ENCODE assay signal across 9 cellular contexts in the genomic region with DNA sequence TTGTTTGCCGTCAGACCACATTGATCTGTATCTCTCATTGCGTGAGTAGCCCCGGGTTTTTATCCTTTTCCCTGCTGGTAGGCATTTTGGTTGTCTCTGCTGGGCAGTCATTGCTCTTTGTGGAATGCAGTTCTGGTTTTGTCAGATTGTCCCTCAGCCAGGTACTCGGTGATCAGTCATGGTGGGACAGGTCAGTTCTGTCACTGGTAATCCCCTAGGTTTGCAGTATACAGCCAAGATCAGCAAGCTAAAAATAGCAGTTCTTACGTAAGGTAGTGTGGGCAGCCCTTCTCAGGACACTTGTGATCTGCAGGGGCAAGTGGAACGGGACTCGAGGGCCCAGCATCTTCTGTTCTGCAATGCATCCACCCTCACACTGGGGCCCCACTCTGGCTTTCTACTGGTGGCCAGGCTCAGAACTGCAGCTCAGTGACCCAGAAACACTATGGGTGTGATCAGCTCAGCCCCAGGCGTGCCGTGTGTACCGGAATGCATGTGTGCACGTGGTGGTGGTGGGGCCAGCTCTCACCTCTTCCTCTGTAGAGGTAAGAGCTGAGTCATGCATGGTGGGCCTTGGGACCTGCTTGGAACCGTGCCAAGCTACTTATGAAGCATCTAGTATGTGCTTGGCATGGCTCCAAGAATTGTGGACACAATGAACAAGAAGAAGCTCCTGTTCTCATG. TPM values are rescaled to one million over a fixed set of nuclear protein-coding genes. Genes with fewer than 3 reads are reported as not detected.
A peak's percentile ranks its signal among the peaks of the same experiment; 100 is the strongest.
DNase-seq lines count a peak whose midpoint lies in the region; ATAC-seq and TF ChIP-seq lines count a peak whose summit lies in the region.
"Had no signal": no experiment of that assay in that cellular context is flagged by ENCODE, and none has a peak within 500 bp of the region (broad histone marks: within the 10 kb centered on the region; RNA-seq: fewer than 3 reads in every experiment).

No MANE protein-coding gene starts in this region.

- H3K27me3 ChIP-seq in left lung = no peaks in the 10 kb centered on the region

- H3K4me1 ChIP-seq in left lung = peaks cover 16 to 81% of the 10 kb centered on the region in 2 donors

- intact Hi-C loops in left lung (cut with DNase I) = no loop called here

- TF ChIP-seq CTCF in AG10803 (conservative IDR thresholded peaks at IDR 0.05; ENCODE audit: low read length) = 0 out of 2 replicates have a peak, but pooled peaks have one; percentile 9
- TF ChIP-seq CTCF in left lung (IDR thresholded peaks at IDR 0.05) = peak in 1 of 2 donors; percentile 40

- ATAC-seq in GM18907 (IDR thresholded peaks at IDR 0.05; ENCODE audit: unreplicated experiment) = peak; percentile 73
- ATAC-seq in HG03095 (IDR thresholded peaks at IDR 0.05; ENCODE audit: unreplicated experiment) = peak; percentile 54
- ATAC-seq in left lung = peak; percentile 65

- peaks cover 0 to 26% of the 10 kb centered on the region in 2 donors for H3K36me3 ChIP-seq in left lung

- peak overlapping the region in 1 of 2 donors; percentile 18 for H3K27ac ChIP-seq in left lung

- H3K4me3 ChIP-seq in AG10803 (ENCODE audit: low read length) = no peak overlapping the region
- no peak overlapping the region for H3K4me3 ChIP-seq in left lung
- H3K4me3 ChIP-seq: HAP-1 had no signal

- DNase-seq in AG10803 (ENCODE audit: low read depth) = no peak
- DNase-seq in T follicular helper cell (ENCODE audit: low read depth) = peak; percentile 75
- peak; percentile 54 for DNase-seq in activated naive CD8-positive, alpha-beta T cell treated with anti-CD3 and anti-CD28 coated beads, Interleukin-2, amount 50 U/mL, for 16 hours (ENCODE audit: low read depth, low spot score)
- DNase-seq in left lung = peak; percentile 62 to 81
- DNase-seq in stimulated activated CD8-positive, alpha-beta memory T cell treated with anti-CD3 and anti-CD28 coated beads, Interleukin-4, amount 100 ng/mL, for 24 hours (ENCODE audit: low read depth) = peak; percentile 78
- no peak for DNase-seq in NCI-H1694 treated with DMSO at 0.1 percent for 48 hours (lab: John Stamatoyannopoulos, UW)

- H3K9me3 ChIP-seq in left lung = no peaks in the 10 kb centered on the region
- H3K9me3 ChIP-seq: HAP-1 had no signal

RNA-seq across cellular contexts. Expression of gene PLEKHF1, which starts 6.3 kb away (rescaled TPM):
- 1 to 10 TPM; 6.1 to 8.5 TPM for total RNA-seq in left lung

RNA-seq across cellular contexts. Expression of gene C19orf12, which starts 43.5 kb away (rescaled TPM):
- total RNA-seq in left lung = 10 to 100 TPM; 20.3 to 22.7 TPM

Comparison
In these comparisons a context has a peak if more than half of its experiments do, and no peak if none do; other contexts are left out.
1. DNase-seq: peak in T follicular helper cell (single experiment), activated naive CD8-positive, alpha-beta T cell treated with anti-CD3 and anti-CD28 coated beads, Interleukin-2, amount 50 U/mL, for 16 hours (single experiment), left lung (2 of 2) and stimulated activated CD8-positive, alpha-beta memory T cell treated with anti-CD3 and anti-CD28 coated beads, Interleukin-4, amount 100 ng/mL, for 24 hours (single experiment); none in AG10803 (single experiment) and NCI-H1694 treated with DMSO at 0.1 percent for 48 hours (single experiment).
2. Peak in every context shown above with its lines, with median percentiles within 50 percentile points of each other: ATAC-seq.